1 cellular context compared by ENCODE assay signal in the genomic region with DNA sequence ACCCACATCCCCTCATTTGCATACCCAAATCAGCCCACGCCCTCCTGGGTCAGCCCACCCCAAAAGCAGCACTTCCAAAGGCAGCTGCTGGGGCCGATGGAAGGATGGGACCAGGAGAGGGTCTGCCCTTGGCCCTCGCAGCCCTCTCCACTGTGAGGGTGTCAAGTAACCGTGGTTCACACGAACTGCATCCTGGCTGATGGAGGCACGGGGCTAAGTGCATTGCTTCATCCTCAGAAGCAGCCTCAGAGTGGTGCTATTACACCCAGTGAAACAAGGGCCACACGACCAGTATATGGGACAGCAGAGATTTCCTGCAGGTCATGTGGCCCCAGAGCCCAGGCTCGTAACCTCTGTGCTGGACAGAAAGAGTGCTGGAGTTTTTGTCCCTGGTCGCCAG.
TF ChIP-seq lines count a peak whose summit lies in the region.

No MANE protein-coding gene starts in this region.

TF ChIP-seq in H1, 55 proteins besides CTCF, POLR2A, EP300 and RAD21:
- TF ChIP-seq GTF2F1 (IDR thresholded peaks at IDR 0.05; ENCODE audit: borderline replicate concordance, low read depth, low read length): no peak
- TF ChIP-seq EGR1 (IDR thresholded peaks at IDR 0.05; ENCODE audit: borderline replicate concordance, low read depth, low read length): no peak
- no peak for TF ChIP-seq BCL11A (IDR thresholded peaks at IDR 0.05; ENCODE audit: low read depth in 2 of 2, low read length in 2 of 2)
- TF ChIP-seq, protein P1, sequence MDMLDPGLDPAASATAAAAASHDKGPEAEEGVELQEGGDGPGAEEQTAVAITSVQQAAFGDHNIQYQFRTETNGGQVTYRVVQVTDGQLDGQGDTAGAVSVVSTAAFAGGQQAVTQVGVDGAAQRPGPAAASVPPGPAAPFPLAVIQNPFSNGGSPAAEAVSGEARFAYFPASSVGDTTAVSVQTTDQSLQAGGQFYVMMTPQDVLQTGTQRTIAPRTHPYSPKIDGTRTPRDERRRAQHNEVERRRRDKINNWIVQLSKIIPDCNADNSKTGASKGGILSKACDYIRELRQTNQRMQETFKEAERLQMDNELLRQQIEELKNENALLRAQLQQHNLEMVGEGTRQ (IDR thresholded peaks at IDR 0.05; ENCODE audit: low read length): no peak
- TF ChIP-seq JUN (IDR thresholded peaks at IDR 0.05; ENCODE audit: low read depth, low read length): no peak
- TF ChIP-seq POU5F1 (IDR thresholded peaks at IDR 0.05; ENCODE audit: low read depth, low read length): no peak
- no peak for TF ChIP-seq GABPA (IDR thresholded peaks at IDR 0.05; ENCODE audit: borderline replicate concordance, insufficient read depth, low read length)
- no peak for TF ChIP-seq RNF2 (IDR thresholded peaks at IDR 0.05; ENCODE audit: borderline replicate concordance, low read depth, low read length, missing control alignments, poor library complexity, severe bottlenecking)
- TF ChIP-seq CHD2 (IDR thresholded peaks at IDR 0.05; ENCODE audit: low read length): no peak
- TF ChIP-seq SRF (IDR thresholded peaks at IDR 0.05; ENCODE audit: low read depth, low read length): no peak
- TF ChIP-seq KDM5A (IDR thresholded peaks at IDR 0.05; ENCODE audit: low read length): no peak
- TF ChIP-seq SAP30 (IDR thresholded peaks at IDR 0.05; ENCODE audit: insufficient read depth, insufficient replicate concordance, low read length): no peak
- no peak for TF ChIP-seq YY1 (IDR thresholded peaks at IDR 0.05; ENCODE audit: low read depth, low read length)
- TF ChIP-seq, protein P2, sequence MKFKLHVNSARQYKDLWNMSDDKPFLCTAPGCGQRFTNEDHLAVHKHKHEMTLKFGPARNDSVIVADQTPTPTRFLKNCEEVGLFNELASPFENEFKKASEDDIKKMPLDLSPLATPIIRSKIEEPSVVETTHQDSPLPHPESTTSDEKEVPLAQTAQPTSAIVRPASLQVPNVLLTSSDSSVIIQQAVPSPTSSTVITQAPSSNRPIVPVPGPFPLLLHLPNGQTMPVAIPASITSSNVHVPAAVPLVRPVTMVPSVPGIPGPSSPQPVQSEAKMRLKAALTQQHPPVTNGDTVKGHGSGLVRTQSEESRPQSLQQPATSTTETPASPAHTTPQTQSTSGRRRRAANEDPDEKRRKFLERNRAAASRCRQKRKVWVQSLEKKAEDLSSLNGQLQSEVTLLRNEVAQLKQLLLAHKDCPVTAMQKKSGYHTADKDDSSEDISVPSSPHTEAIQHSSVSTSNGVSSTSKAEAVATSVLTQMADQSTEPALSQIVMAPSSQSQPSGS (IDR thresholded peaks at IDR 0.05; ENCODE audit: low read length): no peak
- no peak for TF ChIP-seq KDM4A (IDR thresholded peaks at IDR 0.05; ENCODE audit: low read depth, low read length, severe bottlenecking)
- TF ChIP-seq TEAD4 (IDR thresholded peaks at IDR 0.05; ENCODE audit: low read depth, low read length): no peak
